Comparison of ENCODE assay signal across 1 cellular context in genomic region chr1:31564606-31564989, GRCh38.
TF ChIP-seq lines count a peak whose summit lies in the region.

No MANE protein-coding gene starts in this region.

TF ChIP-seq in IMR-90, 13 proteins besides CTCF, POLR2A, EP300 and RAD21:
- no peak for TF ChIP-seq MXI1 (IDR thresholded peaks at IDR 0.05; ENCODE audit: borderline replicate concordance, low read depth, low read length)
- TF ChIP-seq USF2 (IDR thresholded peaks at IDR 0.05; ENCODE audit: low read depth, low read length), result no peak
- TF ChIP-seq CEBPB (IDR thresholded peaks at IDR 0.05; ENCODE audit: low read depth, low read length), result no peak
- TF ChIP-seq FOS (IDR thresholded peaks at IDR 0.05; ENCODE audit: low read depth, low read length), result no peak
- TF ChIP-seq ELK1 (IDR thresholded peaks at IDR 0.05; ENCODE audit: borderline replicate concordance, low read depth, low read length), result no peak
- no peak for TF ChIP-seq NFE2L2 (IDR thresholded peaks at IDR 0.05; ENCODE audit: low read depth, low read length)
- no peak for TF ChIP-seq MAFK (IDR thresholded peaks at IDR 0.05; ENCODE audit: low read depth, low read length)
